ENCODE assay signal across 10 cellular contexts in genomic region chr9:98075332-98075805, GRCh38. TPM values are rescaled to one million over a fixed set of nuclear protein-coding genes. Genes with fewer than 3 reads are reported as not detected.
DNase-seq lines count a peak whose midpoint lies in the region; ATAC-seq, FAIRE-seq and TF ChIP-seq lines count a peak whose summit lies in the region.
"Had no signal": no experiment of that assay in that cellular context is flagged by ENCODE, and none has a peak within 500 bp of the region (broad histone marks: within the 10 kb centered on the region; RNA-seq: fewer than 3 reads in every experiment).

No MANE protein-coding gene starts in this region.

- intact Hi-C loops in GM12878 (cut with micrococcal nuclease; ENCODE audit: unreplicated experiment), result loop anchor here (2.0 kb wide), 2 partner anchors 43 to 139 kb away; partner anchors contain the start of gene TRIM14

- no peak overlapping the region for H3K4me2 ChIP-seq in GM12878 (ENCODE audit: control insufficient read depth, insufficient read depth)

- H3K36me3 ChIP-seq in GM12878 (ENCODE audit: control insufficient read depth in 2 of 2, insufficient read depth in 2 of 2, low read length in 1 of 2) (peaks cover 5 to 13% of the 10 kb centered on the region in 2 experiments), lung (ENCODE audit: control insufficient read depth in 2 of 2, insufficient read depth in 2 of 2, low read length in 2 of 2) (peaks cover 8 to 11% of the 10 kb centered on the region in 2 donors)

- H3K9ac ChIP-seq in GM12878 (ENCODE audit: control insufficient read depth, insufficient read depth, low read length), result no peak overlapping the region

- RAD21 ChIA-PET in GM12878 (lab: Charles Lee; ENCODE audit: unreplicated experiment), result interaction anchor here (0.5 to 2.8 kb wide), 4 partner anchors 47 to 189 kb away, joined by 3 to 12 read pairs (median 3); partner anchors contain the start of gene TRMO

- CTCF ChIA-PET in AG04450 (lab: Charles Lee) (interaction anchor here (0.7 to 2.3 kb wide), 5 partner anchors 10 to 950 kb away, joined by 3 to 12 read pairs (median 3); no protein-coding TSS in a partner anchor), GM12878 (lab: Yijun Ruan, JAX) (interaction anchor here (1.2 to 4.1 kb wide), 12 partner anchors 9 to 188 kb away, joined by 3 to 41 read pairs (median 8); partner anchors contain the start of gene TBC1D2)

- no peaks in the 10 kb centered on the region for H4K20me1 ChIP-seq in GM12878 (ENCODE audit: control insufficient read depth, insufficient read depth)

- 3% methylated on average over 6 of the region's 6 CpGs for WGBS in GM12878 (ENCODE audit: insufficient coverage, insufficient replicate concordance, low lambda C conversion rate, missing lambda C conversion rate)
- 21 to 37% methylated on average over 6 of the region's 6 CpGs for WGBS in lung, 2 donors

- H3K27ac ChIP-seq in AG04450 (ENCODE audit: low read depth, low read length) (no peak overlapping the region), GM12878 (ENCODE audit: control insufficient read depth, insufficient read depth) (no peak overlapping the region), lung (ENCODE audit: low read depth in 1 of 2, low read length in 1 of 2) (no peak overlapping the region)

- SMC1A ChIA-PET in GM12878 (lab: Charles Lee; ENCODE audit: uncharacterized antibody, unreplicated experiment), result interaction anchor here (0.7 to 2.5 kb wide), 8 partner anchors 10 to 182 kb away, joined by 3 to 13 read pairs (median 4); partner anchors contain the start of gene TRIM14

- H3K36me3 Mint-ChIP-seq in HFFc6 (ENCODE audit: low read depth), result peaks cover 10% of the 10 kb centered on the region

- H3K27me3 Mint-ChIP-seq in HFFc6 (ENCODE audit: insufficient read depth), result no peaks in the 10 kb centered on the region
- H3K27me3 Mint-ChIP-seq: brain had no signal

- H3K4me1 Mint-ChIP-seq in HFFc6 (ENCODE audit: low read depth), result peaks cover 31% of the 10 kb centered on the region

- no peaks in the 10 kb centered on the region for H3K27me3 ChIP-seq in AG04450 (ENCODE audit: control insufficient read depth, insufficient read depth, low read length)
- no peaks in the 10 kb centered on the region for H3K27me3 ChIP-seq in GM12878 (replicated peaks in 1 of 2; ENCODE audit: control insufficient read depth in 2 of 2, insufficient read depth in 2 of 2, low read length in 1 of 2)
- H3K27me3 ChIP-seq in lung (ENCODE audit: control insufficient read depth, insufficient read depth), result no peaks in the 10 kb centered on the region

- H3K4me1 ChIP-seq in GM12878 (ENCODE audit: control insufficient read depth, insufficient read depth, low read length) (no peaks in the 10 kb centered on the region), lung (ENCODE audit: control insufficient read depth in 2 of 2, insufficient read depth in 2 of 2, low read length in 2 of 2) (peaks cover 0 to 3% of the 10 kb centered on the region in 2 donors)

- no peak for TF ChIP-seq POLR2A in GM12878 (IDR thresholded peaks at IDR 0.05; ENCODE audit: low read depth, low read length)

- no TSS peak for BruUV-seq in GM12878 (replicated peaks; lab: Mats Ljungman, UMichigan)

- DNase-seq in AG04450 (ENCODE audit: low read depth, low spot score) (peak; percentile 26), HFFc6 (peak; percentile 74), GM12878 (ENCODE audit: low read depth, low spot score) (no peak), lung (ENCODE audit: low spot score) (no peak), NCI-H2171 (lab: John Stamatoyannopoulos, UW) (no peak), cerebellar cortex (ENCODE audit: low spot score) (no peak), NCI-H1417 treated with DMSO at 0.1 percent for 48 hours (lab: John Stamatoyannopoulos, UW) (no peak)
- DNase-seq: NCI-H1092 had no signal

- H3K9me3 Mint-ChIP-seq in HFFc6, result no peaks in the 10 kb centered on the region
- H3K9me3 Mint-ChIP-seq: brain had no signal

- TF ChIP-seq EP300 in GM12878 (IDR thresholded peaks at IDR 0.05; ENCODE audit: borderline replicate concordance in 1 of 2, control insufficient read depth in 1 of 2, low read depth in 2 of 2, low read length in 2 of 2), result no peak

- peak overlapping the region; percentile 81 for H3K27ac Mint-ChIP-seq in HFFc6

- H3K4me3 ChIP-seq in AG04450 (ENCODE audit: low read depth, low read length) (no peak overlapping the region), GM12878 (no peak overlapping the region), lung (no peak overlapping the region)

- peak overlapping the region; percentile 43; the same call in 1 of the 2 replicates for H3K4me3 Mint-ChIP-seq in HFFc6
- H3K4me3 Mint-ChIP-seq: brain had no signal

- H3K9me3 ChIP-seq in AG04450 (ENCODE audit: control insufficient read depth, insufficient read depth, low read length) (no peaks in the 10 kb centered on the region), GM12878 (replicated peaks; ENCODE audit: control insufficient read depth, insufficient read depth, low read length) (no peaks in the 10 kb centered on the region), lung (ENCODE audit: control insufficient read depth in 2 of 2, insufficient read depth in 1 of 2, low read length in 1 of 2) (no peaks in the 10 kb centered on the region)

- peaks cover 5% of the 10 kb centered on the region for H3K79me2 ChIP-seq in GM12878 (ENCODE audit: control insufficient read depth, insufficient read depth, low read length)

- no peak for FAIRE-seq in GM12878 (lab: Jason Lieb, UNC)

- H2AFZ ChIP-seq in GM12878 (ENCODE audit: control insufficient read depth, low read depth, low read length), result no peak overlapping the region

- POLR2A ChIA-PET in AG04450 (lab: Yijun Ruan, JAX) (no interaction called here), GM12878 (lab: Charles Lee) (no interaction called here)

- ATAC-seq in GM12878, result no peak
- peak; percentile 23 for ATAC-seq in lung (ENCODE audit: insufficient read depth, low FRiP score)
- no peak for ATAC-seq in HG02610 (IDR thresholded peaks at IDR 0.05; ENCODE audit: unreplicated experiment)

- in situ Hi-C loops in GM12878 (cut with MboI), result no loop called here

- TF ChIP-seq CTCF in AG04450 (IDR thresholded peaks at IDR 0.05; ENCODE audit: low read depth, low read length) (no peak), HFFc6 (IDR thresholded peaks at IDR 0.05) (no peak), GM12878 (IDR thresholded peaks at IDR 0.05 in 2 of 3, conservative IDR thresholded peaks at IDR 0.05 in 1 of 3; ENCODE audit: control insufficient read depth in 2 of 3, extremely low read depth in 1 of 3, insufficient read depth in 1 of 3, low read depth in 3 of 3, low read length in 3 of 3) (no peak), lung (IDR thresholded peaks at IDR 0.05; ENCODE audit: control extremely low read depth, extremely low read depth) (no peak)

- no peak for TF ChIP-seq RAD21 in GM12878 (IDR thresholded peaks at IDR 0.05; ENCODE audit: insufficient read depth, low read depth, low read length)

TF ChIP-seq in GM12878, 131 proteins besides CTCF, POLR2A, EP300 and RAD21:
- no peak for TF ChIP-seq KAT2A (conservative IDR thresholded peaks at IDR 0.05; ENCODE audit: control insufficient read depth, low read depth, low read length)
- 0 out of 2 replicates have a peak, but pooled peaks have one; percentile 59 for TF ChIP-seq HDGF (IDR thresholded peaks at IDR 0.05)

RNA-seq across cellular contexts. Expression of gene NANS, which starts 18.8 kb away (rescaled TPM):
- polyA plus RNA-seq in AG04450 (2011; rRNA removed) (111 and 122 TPM in 2 replicates), GM12878 (2011; rRNA removed) (37.9 and 44.6 TPM in 2 replicates), GM12878 (2014; fragmentation: Illumina TruSeq; extraction: Trizol) (47.8 and 48.8 TPM in 2 replicates), GM12878 (2014; fragmentation: Nextera tagmentation; extraction: Ambion mirVana) (10 to 100 TPM; 21.0 to 26.1 TPM), GM12878 (2014; rRNA removed) (55.6 and 56.5 TPM in 2 replicates), GM12878 (2016; fragmentation: Nextera tagmentation; extraction: Ambion mirVana) (100 to 1,000 TPM; 109 to 126 TPM), lung (100 to 1,000 TPM in 1 of 2 donors, 10 to 100 TPM in 1; 78.5 to 109 TPM)
- 73.6 and 80.2 TPM in 2 replicates for polyA minus RNA-seq in AG04450 (2011; rRNA and poly(A)+ RNA removed)
- total RNA-seq in HFFc6 (2021; fragmentation: NEBNext Ultra II Directional; extraction: Animal tissue kit (Norgen Biotek cat#: 25700)), result 100 to 1,000 TPM in 4 of 6 experiments, 10 to 100 TPM in 2; 82.4 to 103 (median 101) TPM
- total RNA-seq in GM12878 (2013; cell fraction: nucleolus; rRNA removed), result 28.4 and 33.0 TPM in 2 replicates
- total RNA-seq in GM12878 (2014; rRNA removed) (64.8 and 68.3 TPM in 2 replicates), GM12878 (2014; rRNA removed; fragmentation: Illumina TruSeq; extraction: Trizol) (52.3 and 55.5 TPM in 2 replicates), GM12878 (2021) (47.8 and 49.1 TPM in 2 replicates), lung (10 to 100 TPM; 50.6 to 70.3 TPM)
- polyA plus RNA-seq in GM12878 (2011; ENCODE audit: low read depth), result 55.9 TPM
- polyA plus RNA-seq in GM12878 (2011; cell fraction: cytosol; rRNA removed), result 51.9 and 54.2 TPM in 2 replicates
- 23.3 and 29.3 TPM in 2 replicates for polyA plus RNA-seq in GM12878 (2011; cell fraction: nucleus; rRNA removed)
- polyA plus RNA-seq in GM12878 (2012), result 56.9 and 74.3 TPM in 2 replicates
- polyA minus RNA-seq in GM12878 (2011; rRNA and poly(A)+ RNA removed), result 31.5 and 44.8 TPM in 2 replicates
- polyA minus RNA-seq in GM12878 (2011; cell fraction: cytosol; rRNA and poly(A)+ RNA removed), result 9.8 and 10.0 TPM in 2 replicates
- 10.2 and 27.1 TPM in 2 replicates for polyA minus RNA-seq in GM12878 (2011; cell fraction: nucleus; rRNA and poly(A)+ RNA removed)

RNA-seq across cellular contexts. Expression of gene TRIM14, which starts 43.7 kb away (rescaled TPM):
- polyA plus RNA-seq in AG04450 (2011; rRNA removed) (8.3 and 8.5 TPM in 2 replicates), GM12878 (2011; rRNA removed) (25.9 and 32.7 TPM in 2 replicates), GM12878 (2014; fragmentation: Illumina TruSeq; extraction: Trizol) (42.4 and 42.6 TPM in 2 replicates), GM12878 (2014; fragmentation: Nextera tagmentation; extraction: Ambion mirVana) (10 to 100 TPM in 1 of 2 experiments, 1 to 10 TPM in 1; 8.6 to 10.2 TPM), GM12878 (2014; rRNA removed) (39.6 and 39.7 TPM in 2 replicates), GM12878 (2016; fragmentation: Nextera tagmentation; extraction: Ambion mirVana) (10 to 100 TPM; 38.7 to 41.2 TPM), lung (10 to 100 TPM in 1 of 2 donors, 1 to 10 TPM in 1; 6.5 to 17.7 TPM)
- polyA minus RNA-seq in AG04450 (2011; rRNA and poly(A)+ RNA removed), result 5.9 and 6.5 TPM in 2 replicates
- total RNA-seq in HFFc6 (2021; fragmentation: NEBNext Ultra II Directional; extraction: Animal tissue kit (Norgen Biotek cat#: 25700)), result 10 to 100 TPM; 34.6 to 38.2 (median 36.0) TPM
- total RNA-seq in GM12878 (2013; cell fraction: nucleolus; rRNA removed), result 36.1 and 40.9 TPM in 2 replicates
- total RNA-seq in GM12878 (2014; rRNA removed) (25.1 and 25.2 TPM in 2 replicates), GM12878 (2014; rRNA removed; fragmentation: Illumina TruSeq; extraction: Trizol) (20.3 and 21.2 TPM in 2 replicates), GM12878 (2021) (53.3 and 54.4 TPM in 2 replicates), lung (10 to 100 TPM in 1 of 2 donors, 1 to 10 TPM in 1; 5.0 to 42.7 TPM)
- polyA plus RNA-seq in GM12878 (2011; ENCODE audit: low read depth), result 15.8 TPM
- polyA plus RNA-seq in GM12878 (2011; cell fraction: cytosol; rRNA removed), result 31.9 and 34.9 TPM in 2 replicates
- 37.5 and 42.1 TPM in 2 replicates for polyA plus RNA-seq in GM12878 (2011; cell fraction: nucleus; rRNA removed)
- polyA plus RNA-seq in GM12878 (2012), result 20.1 and 25.2 TPM in 2 replicates
- 19.4 and 22.8 TPM in 2 replicates for polyA minus RNA-seq in GM12878 (2011; rRNA and poly(A)+ RNA removed)
- polyA minus RNA-seq in GM12878 (2011; cell fraction: cytosol; rRNA and poly(A)+ RNA removed), result 12.7 and 13.5 TPM in 2 replicates
- polyA minus RNA-seq in GM12878 (2011; cell fraction: nucleus; rRNA and poly(A)+ RNA removed), result 9.3 and 16.3 TPM in 2 replicates

Comparison
In these comparisons a context has a peak if more than half of its experiments do, and no peak if none do; other contexts are left out.
1. DNase-seq: peak in AG04450 (single experiment) and HFFc6 (single experiment); none in GM12878 (single experiment), lung (single experiment), NCI-H2171 (single experiment), cerebellar cortex (single experiment) and NCI-H1417 treated with DMSO at 0.1 percent for 48 hours (single experiment).